ENCODE assay signal across 8 cellular contexts in genomic region chr7:35802102-35802466, GRCh38. TPM values are rescaled to one million over a fixed set of nuclear protein-coding genes. Genes with fewer than 3 reads are reported as not detected.
A peak's percentile ranks its signal among the peaks of the same experiment; 100 is the strongest.
DNase-seq lines count a peak whose midpoint lies in the region; ATAC-seq and TF ChIP-seq lines count a peak whose summit lies in the region.

No MANE protein-coding gene starts in this region.

- no peaks in the 10 kb centered on the region for H3K27me3 ChIP-seq in upper lobe of right lung

- TF ChIP-seq CTCF in brain (conservative IDR thresholded peaks at IDR 0.05) = peak; percentile 13 to 52
- no peak for TF ChIP-seq CTCF in upper lobe of right lung (IDR thresholded peaks at IDR 0.05)

- H3K4me1 ChIP-seq in upper lobe of right lung = peaks cover 29% of the 10 kb centered on the region

- peak overlapping the region; percentile 99 for H3K4me3 Mint-ChIP-seq in activated naive CD4-positive, alpha-beta T cell treated with anti-CD3 and anti-CD28 coated beads, Interleukin-2, amount 50 U/mL, for 24 hours
- H3K4me3 Mint-ChIP-seq in brain (peak overlapping the region; percentile 87 to 97 (median 95)), memory B cell (peak overlapping the region; percentile 97)

- H3K9me3 Mint-ChIP-seq in activated naive CD4-positive, alpha-beta T cell treated with anti-CD3 and anti-CD28 coated beads, Interleukin-2, amount 50 U/mL, for 24 hours = no peaks in the 10 kb centered on the region
- H3K9me3 Mint-ChIP-seq in brain (no peaks in the 10 kb centered on the region), memory B cell (no peaks in the 10 kb centered on the region)

- peak overlapping the region; percentile 94 for H3K27ac Mint-ChIP-seq in activated naive CD4-positive, alpha-beta T cell treated with anti-CD3 and anti-CD28 coated beads, Interleukin-2, amount 50 U/mL, for 24 hours
- H3K27ac Mint-ChIP-seq in brain = peak overlapping the region; percentile 94 to 99 (median 97)
- peak overlapping the region; percentile 99 for H3K27ac Mint-ChIP-seq in memory B cell

- no peaks in the 10 kb centered on the region for H3K27me3 Mint-ChIP-seq in activated naive CD4-positive, alpha-beta T cell treated with anti-CD3 and anti-CD28 coated beads, Interleukin-2, amount 50 U/mL, for 24 hours
- H3K27me3 Mint-ChIP-seq in brain (no peaks in the 10 kb centered on the region), memory B cell (no peaks in the 10 kb centered on the region)

- no peaks in the 10 kb centered on the region for H3K36me3 ChIP-seq in upper lobe of right lung

- peaks cover 56% of the 10 kb centered on the region for H3K4me1 Mint-ChIP-seq in activated naive CD4-positive, alpha-beta T cell treated with anti-CD3 and anti-CD28 coated beads, Interleukin-2, amount 50 U/mL, for 24 hours
- H3K4me1 Mint-ChIP-seq in brain (peaks cover 72% of the 10 kb centered on the region), memory B cell (peaks cover 38% of the 10 kb centered on the region)

- ATAC-seq in memory B cell (ENCODE audit: low read depth) (no peak), upper lobe of right lung (no peak)

- intact Hi-C loops in upper lobe of right lung (cut with DNase I) = loop anchor here (10.0 kb wide), 1 partner anchor 77 kb away; no protein-coding TSS in a partner anchor

- DNase-seq in activated naive CD4-positive, alpha-beta T cell treated with anti-CD3 and anti-CD28 coated beads, Interleukin-2, amount 50 U/mL, for 16 hours = no peak
- DNase-seq in memory B cell (ENCODE audit: low spot score in 2 of 2) (no peak), upper lobe of right lung (no peak), GM03348 (ENCODE audit: low spot score) (no peak), DMS53 (lab: John Stamatoyannopoulos, UW) (no peak)
- no peak for DNase-seq in NK-92 treated with Interleukin-12 subunit alpha and Interleukin-12 subunit beta, amount 100 ng/mL, for 24 hours (lab: John Stamatoyannopoulos, UW)

- H3K36me3 Mint-ChIP-seq in activated naive CD4-positive, alpha-beta T cell treated with anti-CD3 and anti-CD28 coated beads, Interleukin-2, amount 50 U/mL, for 24 hours = peaks cover 12% of the 10 kb centered on the region
- H3K36me3 Mint-ChIP-seq in brain (peaks cover 30% of the 10 kb centered on the region), memory B cell (peaks cover 4% of the 10 kb centered on the region)

- H3K27ac ChIP-seq in upper lobe of right lung = peak overlapping the region; percentile 97

- H3K4me3 ChIP-seq in upper lobe of right lung = peak overlapping the region; percentile 81

- H3K9me3 ChIP-seq in upper lobe of right lung = no peaks in the 10 kb centered on the region

RNA-seq across cellular contexts. Expression of gene SEPTIN7, which starts 1.2 kb away (rescaled TPM):
- polyA plus RNA-seq in brain (ENCODE audit: insufficient read depth, low read depth, low replicate concordance) = 238 TPM
- 202 TPM for total RNA-seq in upper lobe of right lung
